8 cellular contexts compared by ENCODE assay signal in genomic region chr3:113136071-113136470, GRCh38.
DNase-seq lines count a peak whose midpoint lies in the region; ATAC-seq and TF ChIP-seq lines count a peak whose summit lies in the region.

No MANE protein-coding gene starts in this region.

- peaks cover 6% of the 10 kb centered on the region for H3K36me3 Mint-ChIP-seq in neural progenitor cell
- peaks cover 0 to 4% (median 0%) of the 10 kb centered on the region in 3 donors for H3K36me3 Mint-ChIP-seq in immature natural killer cell

- H3K79me2 ChIP-seq in DOHH2 (ENCODE audit: control insufficient read depth, low read length) (no peaks in the 10 kb centered on the region), neural progenitor cell (ENCODE audit: low read depth) (no peaks in the 10 kb centered on the region)

- H3K27ac ChIP-seq in DOHH2 (ENCODE audit: low read depth, low read length) (no peak overlapping the region), neural progenitor cell (no peak overlapping the region)

- no peak for ATAC-seq in GM18909 (IDR thresholded peaks at IDR 0.05; ENCODE audit: poor library complexity, unreplicated experiment)

- no peak overlapping the region for H3K27ac Mint-ChIP-seq in neural progenitor cell
- no peak overlapping the region for H3K27ac Mint-ChIP-seq in immature natural killer cell

- no peak overlapping the region for H3K9ac ChIP-seq in neural progenitor cell

- peak; percentile 59 for TF ChIP-seq CTCF in DOHH2 (IDR thresholded peaks at IDR 0.05; ENCODE audit: low read depth, low read length, poor library complexity, severe bottlenecking)
- peak; percentile 71 for TF ChIP-seq CTCF in LNCaP clone FGC (IDR thresholded peaks at IDR 0.05; ENCODE audit: control insufficient read depth, extremely low read depth, insufficient read depth)
- peak; percentile 58 for TF ChIP-seq CTCF in neural progenitor cell (IDR thresholded peaks at IDR 0.05)

- H3K9me2 ChIP-seq in DOHH2 (replicated peaks; ENCODE audit: control insufficient read depth, low read length), result no peaks in the 10 kb centered on the region

- H3K4me3 Mint-ChIP-seq in neural progenitor cell (no peak overlapping the region), immature natural killer cell (no peak overlapping the region)

- H3K4me3 ChIP-seq in DOHH2 (ENCODE audit: low read length) (no peak overlapping the region), LNCaP clone FGC (ENCODE audit: low read depth, low read length) (no peak overlapping the region), neural progenitor cell (no peak overlapping the region)

- H3F3A ChIP-seq in DOHH2 (ENCODE audit: control insufficient read depth, insufficient read depth) (no peaks in the 10 kb centered on the region), neural progenitor cell (ENCODE audit: low read depth) (peaks cover 12% of the 10 kb centered on the region)

- H3K4me2 ChIP-seq in DOHH2 (ENCODE audit: low read length), result no peak overlapping the region
- H3K4me2 ChIP-seq in neural progenitor cell, result no peak overlapping the region

- H3K4me1 Mint-ChIP-seq in neural progenitor cell (peaks cover 17% of the 10 kb centered on the region), immature natural killer cell (no peaks in the 10 kb centered on the region)

- H3K4me1 ChIP-seq in DOHH2 (ENCODE audit: control insufficient read depth, low read length) (no peaks in the 10 kb centered on the region), neural progenitor cell (peaks cover 14% of the 10 kb centered on the region)

- H3K9me3 Mint-ChIP-seq in neural progenitor cell (peaks cover 21% of the 10 kb centered on the region), immature natural killer cell (no peaks in the 10 kb centered on the region)

- H2AFZ ChIP-seq in neural progenitor cell (replicated peaks), result no peak overlapping the region

- H3K36me3 ChIP-seq in DOHH2 (ENCODE audit: control insufficient read depth, low read length) (no peaks in the 10 kb centered on the region), neural progenitor cell (peaks cover 4% of the 10 kb centered on the region)

- no peaks in the 10 kb centered on the region for H3K27me3 ChIP-seq in DOHH2 (ENCODE audit: control insufficient read depth, low read length)
- no peaks in the 10 kb centered on the region for H3K27me3 ChIP-seq in neural progenitor cell

- no peaks in the 10 kb centered on the region for H3K9me3 ChIP-seq in DOHH2 (ENCODE audit: control insufficient read depth, insufficient read depth, low read length)
- H3K9me3 ChIP-seq in neural progenitor cell (ENCODE audit: low read depth), result peaks cover 8% of the 10 kb centered on the region

- peaks cover 7% of the 10 kb centered on the region for H3K27me3 Mint-ChIP-seq in neural progenitor cell (ENCODE audit: insufficient read depth, low read depth)
- peaks cover 0 to 3% (median 0%) of the 10 kb centered on the region in 3 donors for H3K27me3 Mint-ChIP-seq in immature natural killer cell (ENCODE audit: low read depth in 3 of 3)

- DNase-seq in LNCaP clone FGC (ENCODE audit: low read depth) (peak; percentile 4), cerebellum (ENCODE audit: low spot score) (peak; percentile 19), neural progenitor cell (ENCODE audit: low spot score) (peak; percentile 27), NCI-H2227 (lab: John Stamatoyannopoulos, UW; ENCODE audit: unreplicated experiment) (no peak), immature natural killer cell (no peak)
- no peak for DNase-seq in activated CD8-positive, alpha-beta memory T cell treated with anti-CD3 and anti-CD28 coated beads, Interleukin-2, amount 50 U/mL, for 4 hours

- no peaks in the 10 kb centered on the region for H4K20me1 ChIP-seq in DOHH2 (ENCODE audit: control insufficient read depth, insufficient read depth, low read depth, low read length)
- no peaks in the 10 kb centered on the region for H4K20me1 ChIP-seq in neural progenitor cell (ENCODE audit: low read depth)

Comparison
In these comparisons a context has a peak if more than half of its experiments do, and no peak if none do; other contexts are left out.
1. DNase-seq: peak in LNCaP clone FGC (single experiment), cerebellum (single experiment) and neural progenitor cell (single experiment); none in activated CD8-positive, alpha-beta memory T cell treated with anti-CD3 and anti-CD28 coated beads, Interleukin-2, amount 50 U/mL, for 4 hours (single experiment), NCI-H2227 (single experiment) and immature natural killer cell (0 of 3).
2. Peak in every context shown above with its lines, with median percentiles within 50 percentile points of each other: CTCF ChIP-seq.